ENCODE assay signal across 28 cellular contexts in the genomic region with DNA sequence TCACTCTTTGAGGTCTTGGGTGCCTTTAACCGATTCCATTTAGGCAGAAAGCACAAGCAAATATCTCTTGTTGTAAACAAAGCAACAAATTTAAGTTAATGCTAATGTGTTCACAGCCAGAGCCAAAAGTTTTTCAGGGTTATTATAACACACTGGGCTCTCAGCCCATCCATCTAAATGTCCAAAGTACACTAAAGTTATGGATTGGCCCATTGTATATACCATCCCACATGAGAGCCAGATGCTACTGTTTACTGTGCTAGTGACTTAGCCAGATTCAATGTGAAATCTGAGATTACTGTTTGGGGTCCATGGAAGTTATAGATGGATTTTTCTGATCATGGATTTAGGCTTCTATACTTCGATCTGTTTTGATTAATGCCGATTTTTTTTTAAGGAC.
"Had no signal": no experiment of that assay in that cellular context is flagged by ENCODE, and none has a peak within 500 bp of the region (broad histone marks: within the 10 kb centered on the region; RNA-seq: fewer than 3 reads in every experiment).

No MANE protein-coding gene starts in this region.

- H3K4me3 ChIP-seq: esophagus muscularis mucosa, gastrocnemius medialis, hepatocyte, pancreas, prostate gland, skin epidermis, testis, uterus had no signal

- H3K9me3 ChIP-seq: esophagus muscularis mucosa, gastrocnemius medialis, pancreas, prostate gland, testis, uterus had no signal

- DNase-seq: activated CD4-positive, alpha-beta T cell treated with anti-CD3 and anti-CD28 coated beads for 36 hours; activated CD4-positive, CD25-positive, alpha-beta regulatory T cell; activated CD8-positive, alpha-beta memory T cell treated with anti-CD3 and anti-CD28 coated beads, Interleukin-2, amount 10 ng/mL, durations not matched to agents 7 days and 5 days; activated CD8-positive, alpha-beta T cell treated with anti-CD3 and anti-CD28 coated beads, Interleukin-2, amount 10 ng/mL, durations not matched to agents 7 days and 5 days; activated naive CD4-positive, alpha-beta T cell; activated T-cell treated with anti-CD3 and anti-CD28 coated beads, Interleukin-2, amount 50 U/mL, for 48 hours; dermis blood vessel endothelial cell; effector CD4-positive, alpha-beta T cell; gastrocnemius medialis; islet precursor cell; left cardiac atrium; naive thymus-derived CD8-positive, alpha-beta T cell; nucleus accumbens; pancreas; retina; stimulated activated CD4-positive, alpha-beta T cell treated with anti-CD3 and anti-CD28 coated beads, Interleukin-12 subunit alpha, Interleukin-12 subunit beta, amount 100 ng/mL, for 4 hours; stimulated activated CD4-positive, alpha-beta T cell treated with anti-CD3 and anti-CD28 coated beads, Interleukin-4, amount 100 ng/mL, for 1 hour; stimulated activated naive CD8-positive, alpha-beta T cell treated with anti-CD3 and anti-CD28 coated beads, Interleukin-15, Interleukin-2, amounts not matched to agents 100 U/mL and 50 U/mL, for 24 hours; testis; trophoblast cell; uterus had no signal

- H3K4me1 ChIP-seq: pancreas, prostate gland, testis, uterus had no signal

- H3K27ac ChIP-seq: esophagus muscularis mucosa, gastrocnemius medialis, hepatocyte, pancreas, prostate gland, skin epidermis, testis, uterus had no signal

- FAIRE-seq: colon, pancreas had no signal

- H3K36me3 ChIP-seq: gastrocnemius medialis, pancreas, prostate gland, uterus had no signal

- ATAC-seq: activated CD4-positive, alpha-beta T cell treated with anti-CD3 and anti-CD28 coated beads for 36 hours; activated CD8-positive, alpha-beta memory T cell treated with anti-CD3 and anti-CD28 coated beads, Interleukin-2, amount 10 ng/mL, durations not matched to agents 7 days and 5 days; activated CD8-positive, alpha-beta T cell treated with anti-CD3 and anti-CD28 coated beads, Interleukin-2, amount 10 ng/mL, durations not matched to agents 7 days and 5 days; activated naive CD4-positive, alpha-beta T cell treated with anti-CD3 and anti-CD28 coated beads, Interleukin-2, amount 50 U/mL, for 72 hours; gastrocnemius medialis; left cardiac atrium; naive thymus-derived CD8-positive, alpha-beta T cell; pancreas; sciatic nerve; stimulated activated naive CD8-positive, alpha-beta T cell treated with anti-CD3 and anti-CD28 coated beads, Interleukin-15, Interleukin-2, amounts not matched to agents 100 U/mL and 50 U/mL, for 24 hours had no signal
